Comparison of ENCODE assay signal across 8 cellular contexts in the genomic region with DNA sequence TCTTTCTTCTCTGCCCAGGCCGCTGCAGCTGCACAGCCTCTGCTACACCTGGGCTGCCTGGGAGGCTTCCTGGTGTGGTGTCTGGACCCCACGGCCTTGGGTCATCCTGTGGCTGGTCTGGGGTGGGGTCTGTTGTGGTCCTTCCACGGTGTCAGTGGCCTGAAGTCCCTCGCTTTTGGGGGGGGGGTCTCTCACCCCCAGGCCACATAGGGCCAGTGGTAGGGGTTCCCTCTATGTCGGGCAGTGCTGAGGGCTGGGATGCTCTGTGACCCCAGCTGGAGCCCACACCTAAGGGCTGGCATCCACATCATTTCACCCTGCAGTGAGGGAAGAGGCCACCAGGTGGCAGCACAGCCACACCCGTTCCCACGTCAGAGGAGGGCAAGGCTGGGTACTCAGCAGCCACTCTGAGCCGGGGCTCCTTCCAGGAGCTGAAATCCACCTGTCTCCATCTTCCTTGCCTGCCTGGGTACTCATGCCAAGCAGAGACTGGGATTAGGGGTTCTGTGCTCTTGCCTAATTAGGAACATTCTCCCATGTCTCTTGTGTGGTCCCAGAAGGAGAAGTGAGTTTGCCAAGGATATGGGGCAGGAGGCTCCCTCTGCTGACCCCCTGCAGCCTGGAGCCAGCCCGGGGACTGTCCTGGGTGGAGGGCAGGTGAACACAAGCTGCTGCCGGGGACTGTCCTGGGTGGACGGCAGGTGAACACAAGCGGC. TPM values are rescaled to one million over a fixed set of nuclear protein-coding genes. Genes with fewer than 3 reads are reported as not detected.
A peak's percentile ranks its signal among the peaks of the same experiment; 100 is the strongest.
DNase-seq lines count a peak whose midpoint lies in the region; ATAC-seq and TF ChIP-seq lines count a peak whose summit lies in the region.

No MANE protein-coding gene starts in this region.

- H3K9me3 Mint-ChIP-seq in activated T-cell treated with anti-CD3 and anti-CD28 coated beads, Interleukin-2, amount 50 U/mL, for 4 hours, result no peaks in the 10 kb centered on the region
- no peaks in the 10 kb centered on the region for H3K9me3 Mint-ChIP-seq in nephron progenitor cell
- no peaks in the 10 kb centered on the region for H3K9me3 Mint-ChIP-seq in stimulated activated naive CD8-positive, alpha-beta T cell treated with anti-CD3 and anti-CD28 coated beads, Interleukin-15, amount 100 ng/mL, for 72 hours

- ATAC-seq in activated T-cell treated with anti-CD3 and anti-CD28 coated beads, Interleukin-2, amount 50 U/mL, for 4 hours, result peak; percentile 77 to 85
- ATAC-seq in stimulated activated naive CD8-positive, alpha-beta T cell treated with anti-CD3 and anti-CD28 coated beads, Interleukin-15, amount 100 ng/mL, for 72 hours, result peak; percentile 80
- no peak for ATAC-seq in HG02938 (IDR thresholded peaks at IDR 0.05; ENCODE audit: unreplicated experiment)

- H3K27ac Mint-ChIP-seq in nephron progenitor cell, result no peak overlapping the region
- H3K27ac Mint-ChIP-seq in stimulated activated naive CD8-positive, alpha-beta T cell treated with anti-CD3 and anti-CD28 coated beads, Interleukin-15, amount 100 ng/mL, for 72 hours, result no peak overlapping the region

- in situ Hi-C loops in Caki2 (cut with HindIII; ENCODE audit: low pct_unique_long_range_greater_than_20kb, low sequenced_read_pairs), result no loop called here

- peak; percentile 95 for TF ChIP-seq CTCF in nephron progenitor cell (IDR thresholded peaks at IDR 0.05)

- no peak overlapping the region for H3K4me3 Mint-ChIP-seq in activated T-cell treated with anti-CD3 and anti-CD28 coated beads, Interleukin-2, amount 50 U/mL, for 4 hours
- no peak overlapping the region for H3K4me3 Mint-ChIP-seq in nephron progenitor cell
- H3K4me3 Mint-ChIP-seq in stimulated activated naive CD8-positive, alpha-beta T cell treated with anti-CD3 and anti-CD28 coated beads, Interleukin-15, amount 100 ng/mL, for 72 hours, result no peak overlapping the region

- H3K4me1 Mint-ChIP-seq in activated T-cell treated with anti-CD3 and anti-CD28 coated beads, Interleukin-2, amount 50 U/mL, for 4 hours (ENCODE audit: low read depth), result peaks cover 2% of the 10 kb centered on the region
- H3K4me1 Mint-ChIP-seq in nephron progenitor cell, result peaks cover 25% of the 10 kb centered on the region
- H3K4me1 Mint-ChIP-seq in stimulated activated naive CD8-positive, alpha-beta T cell treated with anti-CD3 and anti-CD28 coated beads, Interleukin-15, amount 100 ng/mL, for 72 hours, result peaks cover 5% of the 10 kb centered on the region

- peaks cover 8% of the 10 kb centered on the region for H3K36me3 Mint-ChIP-seq in activated T-cell treated with anti-CD3 and anti-CD28 coated beads, Interleukin-2, amount 50 U/mL, for 4 hours (ENCODE audit: insufficient read depth)
- H3K36me3 Mint-ChIP-seq in nephron progenitor cell (ENCODE audit: low read depth), result no peaks in the 10 kb centered on the region

- DNase-seq in Caki2 (ENCODE audit: low read depth), result peak; percentile 47
- DNase-seq in HS-5 (ENCODE audit: low read depth), result peak; percentile 3
- DNase-seq in OCI-M1 (lab: John Stamatoyannopoulos, UW), result peak; percentile 75
- DNase-seq in activated T-cell treated with anti-CD3 and anti-CD28 coated beads, Interleukin-2, amount 50 U/mL, for 4 hours, result peak; percentile 57
- DNase-seq in fibroblast of gingiva (ENCODE audit: low read depth), result peak; percentile 24
- DNase-seq in nephron progenitor cell, result peak; percentile 91
- DNase-seq in stimulated activated naive CD8-positive, alpha-beta T cell treated with anti-CD3 and anti-CD28 coated beads, Interleukin-15, amount 100 ng/mL, for 72 hours, result peak; percentile 73 to 82

- peaks cover 6% of the 10 kb centered on the region for H3K27me3 Mint-ChIP-seq in activated T-cell treated with anti-CD3 and anti-CD28 coated beads, Interleukin-2, amount 50 U/mL, for 4 hours (ENCODE audit: low read depth)
- H3K27me3 Mint-ChIP-seq in nephron progenitor cell (ENCODE audit: low read depth, poor library complexity), result no peaks in the 10 kb centered on the region
- H3K27me3 Mint-ChIP-seq in stimulated activated naive CD8-positive, alpha-beta T cell treated with anti-CD3 and anti-CD28 coated beads, Interleukin-15, amount 100 ng/mL, for 72 hours, result peaks cover 8% of the 10 kb centered on the region

RNA-seq across cellular contexts. Expression of a gene that starts 13.0 kb away (rescaled TPM):
- total RNA-seq in Caki2 (2014; rRNA removed; shearing (Covaris generic); ENCODE audit: low replicate concordance), result 12.8 and 12.9 TPM in 2 replicates
- total RNA-seq in activated T-cell treated with anti-CD3 and anti-CD28 coated beads, Interleukin-2, amount 50 U/mL, for 4 hours, result 10 to 100 TPM; 26.1 to 34.3 (median 30.5) TPM

Comparison
In these comparisons a context has a peak if more than half of its experiments do, and no peak if none do; other contexts are left out.
1. DNase-seq: peak in every context shown above with its lines; median percentile 91 in nephron progenitor cell; 78 in stimulated activated naive CD8-positive, alpha-beta T cell treated with anti-CD3 and anti-CD28 coated beads, Interleukin-15, amount 100 ng/mL, for 72 hours; 75 in OCI-M1; 57 in activated T-cell treated with anti-CD3 and anti-CD28 coated beads, Interleukin-2, amount 50 U/mL, for 4 hours; 47 in Caki2; 24 in fibroblast of gingiva; 3 in HS-5.